In genomic region chr19:11154683-11155047, GRCh38 we compare ENCODE assay signal across 9 cellular contexts. TPM values are rescaled to one million over a fixed set of nuclear protein-coding genes. Genes with fewer than 3 reads are reported as not detected.
DNase-seq lines count a peak whose midpoint lies in the region; ATAC-seq and TF ChIP-seq lines count a peak whose summit lies in the region.
"Had no signal": no experiment of that assay in that cellular context is flagged by ENCODE, and none has a peak within 500 bp of the region (broad histone marks: within the 10 kb centered on the region; RNA-seq: fewer than 3 reads in every experiment).

No MANE protein-coding gene starts in this region.

- H3K9me3 ChIP-seq in T-helper 17 cell (ENCODE audit: control insufficient read depth, low read length, poor library complexity, severe bottlenecking) (no peaks in the 10 kb centered on the region), suprapubic skin (no peaks in the 10 kb centered on the region)

- peak overlapping the region; percentile 38 for H3K27ac Mint-ChIP-seq in activated naive CD4-positive, alpha-beta T cell treated with anti-CD3 and anti-CD28 coated beads for 36 hours
- peak overlapping the region; percentile 88 for H3K27ac Mint-ChIP-seq in T-helper 17 cell
- H3K27ac Mint-ChIP-seq in stimulated activated naive B cell treated with anti-CD40 and anti-IgM and Interleukin-4, amounts not matched to agents 10 μg/mL and 1 μg/mL and 100 μg/mL, for 72 hours: peak overlapping the region; percentile 26

- H3K4me1 Mint-ChIP-seq in activated naive CD4-positive, alpha-beta T cell treated with anti-CD3 and anti-CD28 coated beads for 36 hours (ENCODE audit: low read depth): peaks cover 10% of the 10 kb centered on the region
- H3K4me1 Mint-ChIP-seq in T-helper 17 cell: peaks cover 8% of the 10 kb centered on the region
- H3K4me1 Mint-ChIP-seq in stimulated activated naive B cell treated with anti-CD40 and anti-IgM and Interleukin-4, amounts not matched to agents 10 μg/mL and 1 μg/mL and 100 μg/mL, for 72 hours: peaks cover 4 to 16% of the 10 kb centered on the region in 2 donors

- intact Hi-C loops in activated naive CD4-positive, alpha-beta T cell treated with anti-CD3 and anti-CD28 coated beads for 36 hours (cut with micrococcal nuclease): loop anchor here (1.0 kb wide), 3 partner anchors 64 to 351 kb away; partner anchors contain the start of genes ODAD3, PRKCSH and ZNF653

- CTCF ChIA-PET in activated naive CD4-positive, alpha-beta T cell treated with anti-CD3 and anti-CD28 coated beads for 36 hours (lab: Charles Lee): interaction anchor here (0.6 to 1.2 kb wide), 3 partner anchors 12 to 218 kb away, joined by 3 to 4 read pairs (median 3); no protein-coding TSS in a partner anchor

- peaks cover 20% of the 10 kb centered on the region for H3K36me3 Mint-ChIP-seq in activated naive CD4-positive, alpha-beta T cell treated with anti-CD3 and anti-CD28 coated beads for 36 hours (ENCODE audit: low read depth)
- H3K36me3 Mint-ChIP-seq in T-helper 17 cell (ENCODE audit: low read depth): no peaks in the 10 kb centered on the region
- H3K36me3 Mint-ChIP-seq in stimulated activated naive B cell treated with anti-CD40 and anti-IgM and Interleukin-4, amounts not matched to agents 10 μg/mL and 1 μg/mL and 100 μg/mL, for 72 hours: no peaks in the 10 kb centered on the region

- TF ChIP-seq EP300 in suprapubic skin (IDR thresholded peaks at IDR 0.05): no peak

- no peaks in the 10 kb centered on the region for H3K9me3 Mint-ChIP-seq in activated naive CD4-positive, alpha-beta T cell treated with anti-CD3 and anti-CD28 coated beads for 36 hours
- no peaks in the 10 kb centered on the region for H3K9me3 Mint-ChIP-seq in stimulated activated naive B cell treated with anti-CD40 and anti-IgM and Interleukin-4, amounts not matched to agents 10 μg/mL and 1 μg/mL and 100 μg/mL, for 72 hours

- DNase-seq in activated naive CD4-positive, alpha-beta T cell treated with anti-CD3 and anti-CD28 coated beads for 36 hours: no peak
- no peak for DNase-seq in activated naive CD4-positive, alpha-beta T cell treated with anti-CD3 and anti-CD28 coated beads, Interleukin-2, amount 50 U/mL, for 16 hours
- no peak for DNase-seq in T-helper 17 cell
- DNase-seq in fibroblast of the aortic adventitia (ENCODE audit: low read depth): no peak
- no peak for DNase-seq in stimulated activated naive B cell treated with anti-CD40 and anti-IgM and Interleukin-4, amounts not matched to agents 10 μg/mL and 1 μg/mL and 100 μg/mL, for 72 hours
- no peak for DNase-seq in NCI-H128 (lab: John Stamatoyannopoulos, UW; ENCODE audit: unreplicated experiment)
- DNase-seq in suprapubic skin (ENCODE audit: low spot score in 2 of 2): no peak
- DNase-seq: NK-92 treated with Interleukin-12 subunit alpha and Interleukin-12 subunit beta, amount 100 ng/mL, for 24 hours had no signal

- peak overlapping the region; percentile 80 for H3K4me3 Mint-ChIP-seq in activated naive CD4-positive, alpha-beta T cell treated with anti-CD3 and anti-CD28 coated beads for 36 hours
- peak overlapping the region; percentile 90 for H3K4me3 Mint-ChIP-seq in T-helper 17 cell
- peak overlapping the region; percentile 88 to 97 for H3K4me3 Mint-ChIP-seq in stimulated activated naive B cell treated with anti-CD40 and anti-IgM and Interleukin-4, amounts not matched to agents 10 μg/mL and 1 μg/mL and 100 μg/mL, for 72 hours

- H3K4me3 ChIP-seq in fibroblast of the aortic adventitia (ENCODE audit: low read depth, low read length) (peak overlapping the region; percentile 91), suprapubic skin (no peak overlapping the region)

- peaks cover 44% of the 10 kb centered on the region for H3K4me1 ChIP-seq in suprapubic skin

- ATAC-seq in T-helper 17 cell: no peak
- ATAC-seq in stimulated activated naive B cell treated with anti-CD40 and anti-IgM and Interleukin-4, amounts not matched to agents 10 μg/mL and 1 μg/mL and 100 μg/mL, for 72 hours (replicated peaks): no peak
- no peak for ATAC-seq in GM21367 (IDR thresholded peaks at IDR 0.05; ENCODE audit: unreplicated experiment)

- no peaks in the 10 kb centered on the region for H3K27me3 ChIP-seq in suprapubic skin

- no peaks in the 10 kb centered on the region for H3K36me3 ChIP-seq in suprapubic skin

- WGBS in suprapubic skin: 51% methylated on average over 6 of the region's 6 CpGs

- no peak for TF ChIP-seq POLR2A in suprapubic skin (IDR thresholded peaks at IDR 0.05)

- no peak overlapping the region for H3K27ac ChIP-seq in suprapubic skin

- no peaks in the 10 kb centered on the region for H3K27me3 Mint-ChIP-seq in activated naive CD4-positive, alpha-beta T cell treated with anti-CD3 and anti-CD28 coated beads for 36 hours (ENCODE audit: low read depth)
- H3K27me3 Mint-ChIP-seq in T-helper 17 cell: no peaks in the 10 kb centered on the region
- peaks cover 6 to 7% of the 10 kb centered on the region in 2 donors for H3K27me3 Mint-ChIP-seq in stimulated activated naive B cell treated with anti-CD40 and anti-IgM and Interleukin-4, amounts not matched to agents 10 μg/mL and 1 μg/mL and 100 μg/mL, for 72 hours

- TF ChIP-seq CTCF in fibroblast of the aortic adventitia (IDR thresholded peaks at IDR 0.05; ENCODE audit: insufficient read depth, low read length) (no peak), suprapubic skin (IDR thresholded peaks at IDR 0.05) (no peak)

RNA-seq across cellular contexts. Expression of gene SPC24, which starts 0.9 kb away (rescaled TPM):
- 100 to 1,000 TPM in 1 of 2 experiments, 10 to 100 TPM in 1; 94.7 to 102 TPM for total RNA-seq in activated naive CD4-positive, alpha-beta T cell treated with anti-CD3 and anti-CD28 coated beads for 36 hours
- under 1 TPM; 0.62 to 0.89 TPM for total RNA-seq in T-helper 17 cell
- 8.9 and 49.0 TPM in 2 replicates for total RNA-seq in fibroblast of the aortic adventitia (ENCODE audit: low replicate concordance)
- total RNA-seq in suprapubic skin: 1 to 10 TPM; 1.8 to 4.0 (median 3.7) TPM

RNA-seq across cellular contexts. Expression of gene KANK2, which starts 42.7 kb away (rescaled TPM):
- total RNA-seq in activated naive CD4-positive, alpha-beta T cell treated with anti-CD3 and anti-CD28 coated beads for 36 hours: 1 to 10 TPM; 1.5 to 2.0 TPM
- total RNA-seq in T-helper 17 cell (under 1 TPM; 0.63 to 0.72 TPM), fibroblast of the aortic adventitia (ENCODE audit: low replicate concordance) (398 and 590 TPM in 2 replicates), suprapubic skin (10 to 100 TPM; 42.5 to 75.5 (median 65.1) TPM)

Comparison
In these comparisons a context has a peak if more than half of its experiments do, and no peak if none do; other contexts are left out.
1. H3K27ac Mint-ChIP-seq: peak in every context shown above with its lines; median percentile 88 in T-helper 17 cell; 38 in activated naive CD4-positive, alpha-beta T cell treated with anti-CD3 and anti-CD28 coated beads for 36 hours; 26 in stimulated activated naive B cell treated with anti-CD40 and anti-IgM and Interleukin-4, amounts not matched to agents 10 μg/mL and 1 μg/mL and 100 μg/mL, for 72 hours.
2. RNA of gene KANK2, which starts 42.7 kb away (total RNA-seq): 398 to 590 TPM in fibroblast of the aortic adventitia and 42.5 to 75.5 TPM in suprapubic skin; 1.5 to 2.0 TPM in activated naive CD4-positive, alpha-beta T cell treated with anti-CD3 and anti-CD28 coated beads for 36 hours and 0.63 to 0.72 TPM in T-helper 17 cell; every median in the first group is over 10 times any median in the second.
3. Peak in every context shown above with its lines, with median percentiles within 50 percentile points of each other: H3K4me3 Mint-ChIP-seq.